Comparison of ENCODE assay signal across 8 cellular contexts in genomic region chr11:87722756-87723599, GRCh38.
DNase-seq lines count a peak whose midpoint lies in the region; ATAC-seq and TF ChIP-seq lines count a peak whose summit lies in the region.

No MANE protein-coding gene starts in this region.

- H3K27me3 ChIP-seq in ascending aorta, result no peaks in the 10 kb centered on the region

- H3K4me1 ChIP-seq in ascending aorta, result no peaks in the 10 kb centered on the region

- TF ChIP-seq CTCF in ascending aorta (IDR thresholded peaks at IDR 0.05), result peak in 2 of 3 experiments; percentile 16 to 24

- H3K9me3 ChIP-seq in ascending aorta, result no peaks in the 10 kb centered on the region

- H3K4me3 ChIP-seq in ascending aorta, result no peak overlapping the region

- ATAC-seq in GM19328 (IDR thresholded peaks at IDR 0.05; ENCODE audit: unreplicated experiment) (peak; percentile 69), Right ventricle myocardium inferior (no peak)

- DNase-seq in DMS53 treated with DMSO at 0.1 percent for 48 hours (lab: John Stamatoyannopoulos, UW; ENCODE audit: unreplicated experiment) (peak; percentile 38), HPDE6-E6E7 (ENCODE audit: extremely low spot score) (peak; percentile 17), ascending aorta (ENCODE audit: low spot score in 2 of 2) (no peak), lung microvascular endothelial cell (ENCODE audit: low read depth in 2 of 2) (peak; percentile 28 to 35), OCI-M2 (lab: John Stamatoyannopoulos, UW; ENCODE audit: unreplicated experiment) (no peak), T1000 (lab: John Stamatoyannopoulos, UW) (no peak), Right ventricle myocardium inferior (ENCODE audit: missing footprints) (no peak)

- H3K27ac ChIP-seq in ascending aorta, result no peak overlapping the region

- intact Hi-C loops in ascending aorta (cut with DNase I), result no loop called here
- intact Hi-C loops in Right ventricle myocardium inferior (cut with DNase I), result no loop called here

- no peaks in the 10 kb centered on the region for H3K36me3 ChIP-seq in ascending aorta

Comparison
In these comparisons a context has a peak if more than half of its experiments do, and no peak if none do; other contexts are left out.
1. DNase-seq: peak in DMS53 treated with DMSO at 0.1 percent for 48 hours (single experiment), HPDE6-E6E7 (single experiment) and lung microvascular endothelial cell (2 of 2); none in ascending aorta (0 of 2), OCI-M2 (single experiment), T1000 (single experiment) and Right ventricle myocardium inferior (single experiment).